In genomic region chr13:32210081-32210480, GRCh38 we compare ENCODE assay signal across 20 cellular contexts.
"Had no signal": no experiment of that assay in that cellular context is flagged by ENCODE, and none has a peak within 500 bp of the region (broad histone marks: within the 10 kb centered on the region; RNA-seq: fewer than 3 reads in every experiment).

No MANE protein-coding gene starts in this region.

- H2AFZ ChIP-seq: parathyroid adenoma had no signal

- H3K27me3 ChIP-seq: colonic mucosa, suprapubic skin, thyroid gland, upper lobe of right lung, vagina had no signal

- ATAC-seq: naive thymus-derived CD4-positive, alpha-beta T cell; sciatic nerve; stimulated activated effector memory CD8-positive, alpha-beta T cell treated with anti-CD3 and anti-CD28 coated beads, Interleukin-12 subunit alpha, Interleukin-12 subunit beta, amount 100 ng/mL, for 72 hours; stimulated activated naive CD8-positive, alpha-beta T cell treated with anti-CD3 and anti-CD28 coated beads, Interleukin-15, Interleukin-2, amounts not matched to agents 100 U/mL and 50 U/mL, for 24 hours; upper lobe of right lung had no signal

- H3K9me3 ChIP-seq: colonic mucosa, prostate gland, suprapubic skin, thyroid gland, upper lobe of right lung, vagina had no signal

- H3K4me3 ChIP-seq: colonic mucosa, prostate gland, suprapubic skin, thyroid gland, upper lobe of right lung, vagina had no signal

- DNase-seq: colonic mucosa; effector CD4-positive, alpha-beta T cell; endodermal cell; erythroblast; foreskin melanocyte; immature natural killer cell; naive thymus-derived CD4-positive, alpha-beta T cell; nephron progenitor cell; small intestine; stimulated activated CD4-positive, alpha-beta T cell treated with anti-CD3 and anti-CD28 coated beads, Interleukin-2, amount 100 ng/mL, for 48 hours; stimulated activated CD8-positive, alpha-beta memory T cell treated with anti-CD3 and anti-CD28 coated beads, Interleukin-4, amount 100 ng/mL, for 48 hours; stimulated activated naive CD8-positive, alpha-beta T cell treated with anti-CD3 and anti-CD28 coated beads, Interleukin-15, Interleukin-2, amounts not matched to agents 100 U/mL and 50 U/mL, for 24 hours; thyroid gland; upper lobe of right lung had no signal

- H3K79me2 ChIP-seq: parathyroid adenoma had no signal

- H3K4me1 ChIP-seq: colonic mucosa, parathyroid adenoma, prostate gland, suprapubic skin, thyroid gland had no signal

- H3K36me3 ChIP-seq: colonic mucosa, prostate gland, vagina had no signal

- H3K9ac ChIP-seq: parathyroid adenoma had no signal

- H3K27ac ChIP-seq: colonic mucosa, parathyroid adenoma, prostate gland, suprapubic skin, thyroid gland, upper lobe of right lung had no signal
